13 cellular contexts compared by ENCODE assay signal in the genomic region with DNA sequence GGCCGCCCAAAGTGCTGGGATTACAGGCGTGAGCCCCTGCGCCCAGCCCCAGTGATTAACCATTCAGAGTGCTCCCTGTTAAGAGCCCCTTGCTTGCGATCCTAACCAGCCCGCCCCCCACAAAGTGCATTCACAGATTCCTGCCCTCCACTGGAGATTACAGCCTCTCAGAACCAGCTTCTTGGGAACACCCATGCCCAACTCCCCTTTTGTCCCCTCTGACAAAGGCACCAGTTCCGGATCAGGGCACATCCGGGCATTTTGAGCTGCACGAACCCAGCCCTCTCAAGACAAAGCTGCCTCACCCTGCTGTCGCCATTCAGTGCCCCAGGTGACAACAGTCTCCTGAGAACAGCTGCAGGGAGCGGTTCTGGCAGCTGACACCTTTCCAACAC. TPM values are rescaled to one million over a fixed set of nuclear protein-coding genes. Genes with fewer than 3 reads are reported as not detected.
DNase-seq lines count a peak whose midpoint lies in the region; ATAC-seq, FAIRE-seq and TF ChIP-seq lines count a peak whose summit lies in the region.
"Had no signal": no experiment of that assay in that cellular context is flagged by ENCODE, and none has a peak within 500 bp of the region (broad histone marks: within the 10 kb centered on the region; RNA-seq: fewer than 3 reads in every experiment).

No MANE protein-coding gene starts in this region.

- H3K27ac Mint-ChIP-seq in endothelial cell (ENCODE audit: unreplicated experiment) = peak overlapping the region; percentile 42

- WGBS in small intestine, 3 donors = 13 to 41% (median 34%) methylated on average over 10 of the region's 10 CpGs

- peak overlapping the region; percentile 82 to 100 for H3K27ac ChIP-seq in small intestine (ENCODE audit: low read depth in 1 of 2, low read length in 1 of 2)
- H3K27ac ChIP-seq: GM23248 had no signal

- ATAC-seq in HG02981 (IDR thresholded peaks at IDR 0.05; ENCODE audit: unreplicated experiment) = no peak
- no peak for ATAC-seq in HG02798 (IDR thresholded peaks at IDR 0.05; ENCODE audit: poor library complexity, unreplicated experiment)
- ATAC-seq in HG02885 (IDR thresholded peaks at IDR 0.05; ENCODE audit: poor library complexity, unreplicated experiment) = no peak
- ATAC-seq: activated CD4-positive, CD25-positive, alpha-beta regulatory T cell treated with anti-CD3 and anti-CD28 coated beads, Interleukin-2, amount 50 U/mL, for 24 hours had no signal

- H3K27me3 ChIP-seq in small intestine (ENCODE audit: control insufficient read depth in 2 of 2, insufficient read depth in 2 of 2, low read length in 2 of 2) = peaks cover 0 to 18% of the 10 kb centered on the region in 2 donors

- H3K9me3 ChIP-seq in small intestine (ENCODE audit: control insufficient read depth, low read depth) = no peaks in the 10 kb centered on the region

- no peak for FAIRE-seq in small intestine (lab: Jason Lieb, UNC)

- peak overlapping the region in 1 of 2 donors; percentile 93 for H3K4me3 ChIP-seq in small intestine (ENCODE audit: low read depth in 1 of 2, low read length in 2 of 2)

- no peaks in the 10 kb centered on the region for H3K4me1 ChIP-seq in small intestine (ENCODE audit: control insufficient read depth in 2 of 2, insufficient read depth in 1 of 2, low read depth in 1 of 2, low read length in 1 of 2)

- DNase-seq in NCI-H2107 treated with DMSO at 0.1 percent for 48 hours (lab: John Stamatoyannopoulos, UW; ENCODE audit: unreplicated experiment) = peak; percentile 41
- no peak for DNase-seq in NCI-H2107 (lab: John Stamatoyannopoulos, UW)
- DNase-seq in NCI-H146 treated with DMSO at 0.1 percent for 48 hours (lab: John Stamatoyannopoulos, UW; ENCODE audit: unreplicated experiment) = peak; percentile 38
- no peak for DNase-seq in endothelial cell (ENCODE audit: low spot score)
- peak; percentile 88 for DNase-seq in small intestine
- DNase-seq: effector CD4-positive, alpha-beta T cell; SHP77 treated with DMSO at 0.1 percent for 48 hours had no signal

- no peak overlapping the region for H3K4me3 Mint-ChIP-seq in endothelial cell (ENCODE audit: unreplicated experiment)

- no peaks in the 10 kb centered on the region for H3K36me3 Mint-ChIP-seq in endothelial cell (ENCODE audit: low read depth, unreplicated experiment)

- peaks cover 15% of the 10 kb centered on the region for H3K27me3 Mint-ChIP-seq in endothelial cell (ENCODE audit: unreplicated experiment)

- H3K9me3 Mint-ChIP-seq in endothelial cell (ENCODE audit: unreplicated experiment) = no peaks in the 10 kb centered on the region

- H3K36me3 ChIP-seq in small intestine (ENCODE audit: control insufficient read depth in 2 of 2, insufficient read depth in 2 of 2, low read length in 2 of 2) = peaks cover 5 to 6% of the 10 kb centered on the region in 2 donors

- no peaks in the 10 kb centered on the region for H3K4me1 Mint-ChIP-seq in endothelial cell (ENCODE audit: unreplicated experiment)

- TF ChIP-seq CTCF in endothelial cell (IDR thresholded peaks at IDR 0.05; ENCODE audit: unreplicated experiment) = no peak

RNA-seq across cellular contexts. Expression of gene KRT19, which starts 0.8 kb away (rescaled TPM):
- total RNA-seq in endothelial cell (ENCODE audit: unreplicated experiment) = 4.5 TPM
- polyA plus RNA-seq in small intestine = 1,000 to 10,000 TPM; 1,124 to 1,607 (median 1,420) TPM

RNA-seq across cellular contexts. Expression of gene KRT15, which starts 10.3 kb away (rescaled TPM):
- total RNA-seq in endothelial cell (ENCODE audit: unreplicated experiment) = not detected
- 10 to 100 TPM in 2 of 3 donors, 1 to 10 TPM in 1; 2.5 to 18.9 (median 10.7) TPM for polyA plus RNA-seq in small intestine
- total RNA-seq: subcutaneous adipose tissue had no signal

RNA-seq across cellular contexts. Expression of gene KRT13, which starts 23.5 kb away (rescaled TPM):
- not detected for total RNA-seq in endothelial cell (ENCODE audit: unreplicated experiment)
- polyA plus RNA-seq in small intestine = 10 to 100 TPM; 10.3 to 37.6 (median 26.2) TPM
- total RNA-seq: GM23248, subcutaneous adipose tissue had no signal
- polyA plus RNA-seq: GM23248 had no signal

RNA-seq across cellular contexts. Expression of gene KRT36, which starts 39.2 kb away (rescaled TPM):
- total RNA-seq in endothelial cell (ENCODE audit: unreplicated experiment) = not detected
- polyA plus RNA-seq in small intestine = not detected
- total RNA-seq: GM23248, subcutaneous adipose tissue had no signal
- polyA plus RNA-seq: GM23248 had no signal

RNA-seq across cellular contexts. Expression of gene KRT9, which starts 42.9 kb away (rescaled TPM):
- total RNA-seq in endothelial cell (ENCODE audit: unreplicated experiment) = not detected
- polyA plus RNA-seq in small intestine = under 1 TPM in 1 of 3 donors, not detected in 2; 0.15 TPM
- total RNA-seq: GM23248, subcutaneous adipose tissue had no signal
- polyA plus RNA-seq: GM23248 had no signal

Comparison
In these comparisons a context has a peak if more than half of its experiments do, and no peak if none do; other contexts are left out.
1. DNase-seq: peak in NCI-H2107 treated with DMSO at 0.1 percent for 48 hours (single experiment), NCI-H146 treated with DMSO at 0.1 percent for 48 hours (single experiment) and small intestine (single experiment); none in NCI-H2107 (single experiment) and endothelial cell (single experiment).